8 cellular contexts compared by ENCODE assay signal in genomic region chr19:12890787-12891552, GRCh38. TPM values are rescaled to one million over a fixed set of nuclear protein-coding genes. Genes with fewer than 3 reads are reported as not detected.
DNase-seq lines count a peak whose midpoint lies in the region; ATAC-seq and TF ChIP-seq lines count a peak whose summit lies in the region.

GCDH (plus strand) TSS chr19:12891160; CDS start chr19:12891305, 145 bp downstream.

- H3K4me3 Mint-ChIP-seq in central memory CD8-positive, alpha-beta T cell, result peak within 1 kb of the TSS; percentile 99

- peak; percentile 85 for ATAC-seq in HG03196 (IDR thresholded peaks at IDR 0.05; ENCODE audit: unreplicated experiment)
- peak; percentile 95 for ATAC-seq in central memory CD8-positive, alpha-beta T cell (replicated peaks; ENCODE audit: extremely low read depth, poor library complexity, severe bottlenecking)

- H3K36me3 ChIP-seq in spleen, result peaks cover 0 to 32% (median 17%) of the 10 kb centered on the region in 6 donors

- H3K9me3 ChIP-seq in spleen, result no peaks in the 10 kb centered on the region

- no peaks in the 10 kb centered on the region for H3K9me3 Mint-ChIP-seq in central memory CD8-positive, alpha-beta T cell

- H3K36me3 Mint-ChIP-seq in central memory CD8-positive, alpha-beta T cell (ENCODE audit: insufficient read depth), result peaks cover 15% of the 10 kb centered on the region

- peaks cover 0 to 11% (median 0%) of the 10 kb centered on the region in 7 donors for H3K27me3 ChIP-seq in spleen (replicated peaks in 1 of 7)

- peak within 1 kb of the TSS in 7 of 8 donors; percentile 35 to 90 (median 82) for H3K27ac ChIP-seq in spleen

- peaks cover 9 to 43% (median 22%) of the 10 kb centered on the region in 6 donors for H3K4me1 ChIP-seq in spleen

- TF ChIP-seq POLR2A in GM18951 (IDR thresholded peaks at IDR 0.05; ENCODE audit: extremely low read depth, insufficient read depth, insufficient read length) (peak; percentile 82), spleen (IDR thresholded peaks at IDR 0.05) (peak in 1 of 3 donors; percentile 48)

- H3K27me3 Mint-ChIP-seq in central memory CD8-positive, alpha-beta T cell, result no peaks in the 10 kb centered on the region

- WGBS in spleen, 5 donors, result 0% methylated on average over 29 to 49 of the region's 49 CpGs

- H3K27ac Mint-ChIP-seq in central memory CD8-positive, alpha-beta T cell (ENCODE audit: low read depth), result peak within 1 kb of the TSS; percentile 95

- H3K4me1 Mint-ChIP-seq in central memory CD8-positive, alpha-beta T cell, result peaks cover 39% of the 10 kb centered on the region

- DNase-seq in AG08396 (ENCODE audit: low spot score) (peak; percentile 99), NCI-H446 (lab: John Stamatoyannopoulos, UW) (peak; percentile 99), inferior parietal cortex (ENCODE audit: extremely low spot score) (peak; percentile 99), spleen (peak; percentile 98)
- peak; percentile 96 for DNase-seq in activated CD4-positive, CD25-positive, alpha-beta regulatory T cell treated with anti-CD3 and anti-CD28 coated beads, Interleukin-2, amount 50 U/mL, for 16 hours (ENCODE audit: low read depth, low spot score)
- DNase-seq in central memory CD8-positive, alpha-beta T cell (ENCODE audit: low spot score in 2 of 2), result peak; percentile 87 to 96

- in situ Hi-C loops in GM18951 (cut with MboI; ENCODE audit: low sequenced_read_pairs, unreplicated experiment), result no loop called here

- peak within 1 kb of the TSS; percentile 75 to 100 (median 96) for H3K4me3 ChIP-seq in spleen

- peak in 3 of 11 experiments; percentile 21 to 39 (median 32) for TF ChIP-seq CTCF in spleen (IDR thresholded peaks at IDR 0.05 in 8 of 11, conservative IDR thresholded peaks at IDR 0.05 in 3 of 11)

- intact Hi-C loops in spleen (cut with DNase I; ENCODE audit: low total_unique reads), result no loop called here

RNA-seq across cellular contexts. Expression of gene GCDH, which starts in this region (rescaled TPM):
- total RNA-seq in spleen, result 10 to 100 TPM; 19.0 to 48.4 (median 29.3) TPM
- polyA plus RNA-seq in spleen, result 10 to 100 TPM; 16.3 to 29.4 (median 20.1) TPM

Comparison
In these comparisons a context has a peak if more than half of its experiments do, and no peak if none do; other contexts are left out.
1. Peak in every context shown above with its lines: DNase-seq, ATAC-seq, H3K4me3 ChIP-seq and H3K27ac ChIP-seq.